In the genomic region with DNA sequence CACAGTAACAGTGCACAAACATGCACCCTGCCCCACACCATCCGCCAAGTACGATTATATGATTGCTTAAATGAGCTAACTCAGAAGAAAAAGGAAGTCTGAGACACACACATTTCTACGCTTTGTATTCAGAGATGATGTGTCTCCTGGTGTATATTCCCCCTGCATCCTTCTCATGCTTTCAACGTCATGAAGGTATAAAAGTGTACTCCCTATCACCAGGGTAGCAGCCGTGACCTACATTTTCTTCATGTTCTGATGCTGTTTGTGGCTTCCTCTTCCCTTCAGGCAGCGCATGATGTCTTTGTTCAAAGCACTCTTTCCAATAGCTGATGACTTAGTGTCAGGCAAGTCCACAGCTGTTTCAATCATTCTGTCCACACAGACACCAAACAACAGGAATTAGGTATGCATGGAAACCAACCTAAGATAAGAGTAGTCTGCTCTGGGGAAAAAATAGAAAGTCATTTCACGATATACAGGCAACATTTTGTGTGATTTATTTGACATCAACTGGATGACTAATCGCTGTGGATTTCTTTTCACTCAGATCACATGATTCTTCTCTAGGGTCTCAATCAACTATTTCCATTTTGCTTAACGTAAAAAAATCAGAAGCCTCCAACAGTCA, we compare ENCODE assay signal across 8 cellular contexts.
DNase-seq lines count a peak whose midpoint lies in the region; ATAC-seq and TF ChIP-seq lines count a peak whose summit lies in the region.

No MANE protein-coding gene starts in this region.

- DNase-seq in HCT116 (ENCODE audit: low read depth, low spot score) (no peak), body of pancreas (peak in 1 of 4 donors; percentile 40), naive B cell (peak; percentile 80), NCI-H1417 treated with DMSO at 0.1 percent for 48 hours (lab: John Stamatoyannopoulos, UW) (no peak), NCI-H1436 (lab: John Stamatoyannopoulos, UW) (no peak), NCI-H1092 (lab: John Stamatoyannopoulos, UW) (no peak)

- H3K4me2 ChIP-seq in HCT116 (ENCODE audit: low read length): peak overlapping the region; percentile 7; the same call in 1 of the 2 replicates

- TF ChIP-seq POLR2A in HCT116 (IDR thresholded peaks at IDR 0.05; ENCODE audit: borderline replicate concordance, extremely low read depth, insufficient read depth, insufficient read length) (no peak), body of pancreas (IDR thresholded peaks at IDR 0.05) (no peak)

- H3K79me2 ChIP-seq in HCT116 (ENCODE audit: insufficient read depth, low read length): no peaks in the 10 kb centered on the region

- POLR2A ChIA-PET in HCT116 (lab: Charles Lee): no interaction called here

- H3K9me3 ChIP-seq in HCT116 (ENCODE audit: control insufficient read depth in 1 of 2, insufficient read depth in 1 of 2, low read depth in 1 of 2, low read length in 2 of 2) (no peaks in the 10 kb centered on the region), body of pancreas (no peaks in the 10 kb centered on the region)

- TF ChIP-seq CTCF in HCT116 (IDR thresholded peaks at IDR 0.05 in 2 of 3, conservative IDR thresholded peaks at IDR 0.05 in 1 of 3; ENCODE audit: borderline replicate concordance in 1 of 3, insufficient read depth in 1 of 3, low read depth in 2 of 3, low read length in 2 of 3): no peak
- no peak for TF ChIP-seq CTCF in body of pancreas (IDR thresholded peaks at IDR 0.05)

- peaks cover 52% of the 10 kb centered on the region for H3K4me1 Mint-ChIP-seq in T-helper 1 cell treated with Interleukin-12 subunit alpha and Interleukin-12 subunit beta and Interleukin-4 antibody, amounts not matched to agents 30 μg/mL and 1 μg/mL, for 36 hours (ENCODE audit: low read depth)
- H3K4me1 Mint-ChIP-seq in naive B cell: peaks cover 34 to 47% (median 45%) of the 10 kb centered on the region in 3 donors

- CTCF ChIA-PET in HCT116 (lab: Charles Lee): no interaction called here

- peak overlapping the region; percentile 82 for H3K4me3 Mint-ChIP-seq in T-helper 1 cell treated with Interleukin-12 subunit alpha and Interleukin-12 subunit beta and Interleukin-4 antibody, amounts not matched to agents 30 μg/mL and 1 μg/mL, for 36 hours
- peak overlapping the region in 5 of 8 donors; percentile 27 to 74 (median 42) for H3K4me3 Mint-ChIP-seq in naive B cell

- H3K9me3 Mint-ChIP-seq in T-helper 1 cell treated with Interleukin-12 subunit alpha and Interleukin-12 subunit beta and Interleukin-4 antibody, amounts not matched to agents 30 μg/mL and 1 μg/mL, for 36 hours: peaks cover 7% of the 10 kb centered on the region
- H3K9me3 Mint-ChIP-seq in naive B cell: peaks cover 0 to 8% (median 0%) of the 10 kb centered on the region in 7 donors

- no peaks in the 10 kb centered on the region for H3K36me3 ChIP-seq in HCT116 (ENCODE audit: control insufficient read depth in 1 of 2, insufficient read depth in 2 of 2, low read length in 2 of 2)
- no peaks in the 10 kb centered on the region for H3K36me3 ChIP-seq in body of pancreas (replicated peaks in 1 of 2; ENCODE audit: insufficient read depth in 1 of 2, low read depth in 2 of 2)

- H3K27ac Mint-ChIP-seq in T-helper 1 cell treated with Interleukin-12 subunit alpha and Interleukin-12 subunit beta and Interleukin-4 antibody, amounts not matched to agents 30 μg/mL and 1 μg/mL, for 36 hours: peak overlapping the region; percentile 95
- peak overlapping the region; percentile 76 to 94 (median 92) for H3K27ac Mint-ChIP-seq in naive B cell

- H3K36me3 Mint-ChIP-seq in T-helper 1 cell treated with Interleukin-12 subunit alpha and Interleukin-12 subunit beta and Interleukin-4 antibody, amounts not matched to agents 30 μg/mL and 1 μg/mL, for 36 hours (ENCODE audit: low read depth): peaks cover 7% of the 10 kb centered on the region
- peaks cover 0 to 9% of the 10 kb centered on the region in 2 donors for H3K36me3 Mint-ChIP-seq in naive B cell

- H3K9ac ChIP-seq in HCT116 (ENCODE audit: low read length): no peak overlapping the region

- intact Hi-C loops in HCT116 (cut with micrococcal nuclease): no loop called here
- intact Hi-C loops in body of pancreas (cut with DNase I): no loop called here

- peaks cover 4 to 6% of the 10 kb centered on the region in 2 experiments; a peak in 1 of 4 replicates for H3K4me1 ChIP-seq in HCT116 (ENCODE audit: control insufficient read depth in 1 of 2, insufficient read depth in 2 of 2, low read length in 2 of 2)
- no peaks in the 10 kb centered on the region for H3K4me1 ChIP-seq in body of pancreas

- RAD21 ChIA-PET in HCT116 (lab: Charles Lee; ENCODE audit: low non-redundant PET in 1 of 2, low total read pairs in 2 of 2, uncharacterized antibody in 2 of 2, unreplicated experiment in 2 of 2): no interaction called here

- 53 to 65% methylated on average over 9 of the region's 9 CpGs for WGBS in body of pancreas, 2 donors

- no peaks in the 10 kb centered on the region for H4K20me1 ChIP-seq in HCT116 (ENCODE audit: insufficient read depth)

- H2AFZ ChIP-seq in HCT116 (ENCODE audit: low read depth, low read length, poor library complexity, severe bottlenecking): no peak overlapping the region

- H3K4me3 ChIP-seq in HCT116 (replicated peaks in 1 of 2; ENCODE audit: low read depth in 1 of 2, low read length in 2 of 2): no peak overlapping the region
- H3K4me3 ChIP-seq in body of pancreas: no peak overlapping the region

- H3K27ac ChIP-seq in HCT116 (ENCODE audit: low read depth, low read length) (no peak overlapping the region), body of pancreas (peak overlapping the region in 1 of 4 donors; percentile 68)

- H3K27me3 Mint-ChIP-seq in T-helper 1 cell treated with Interleukin-12 subunit alpha and Interleukin-12 subunit beta and Interleukin-4 antibody, amounts not matched to agents 30 μg/mL and 1 μg/mL, for 36 hours (ENCODE audit: low read depth): no peaks in the 10 kb centered on the region
- H3K27me3 Mint-ChIP-seq in naive B cell: no peaks in the 10 kb centered on the region

- H3K27me3 ChIP-seq in HCT116 (ENCODE audit: insufficient read depth, low read length): no peaks in the 10 kb centered on the region
- H3K27me3 ChIP-seq in body of pancreas: no peaks in the 10 kb centered on the region

- no peaks in the 10 kb centered on the region for H3K9me2 ChIP-seq in HCT116 (ENCODE audit: insufficient read depth)

- TF ChIP-seq RAD21 in HCT116 (IDR thresholded peaks at IDR 0.05; ENCODE audit: low read depth): no peak

- ATAC-seq in HCT116: no peak
- ATAC-seq in body of pancreas: peak; percentile 21
- ATAC-seq in naive B cell (ENCODE audit: low read depth in 2 of 2): peak; percentile 82 to 87
- ATAC-seq in HG02938 (IDR thresholded peaks at IDR 0.05; ENCODE audit: unreplicated experiment): no peak

- BruUV-seq in HCT116 (replicated peaks; lab: Mats Ljungman, UMichigan): no TSS peak

TF ChIP-seq in HCT116, 20 proteins besides CTCF, POLR2A, EP300 and RAD21:
- TF ChIP-seq POLR2AphosphoS5 (IDR thresholded peaks at IDR 0.05; ENCODE audit: low read depth, low read length): no peak
- no peak for TF ChIP-seq JUND (IDR thresholded peaks at IDR 0.05)
- TF ChIP-seq, protein P1, sequence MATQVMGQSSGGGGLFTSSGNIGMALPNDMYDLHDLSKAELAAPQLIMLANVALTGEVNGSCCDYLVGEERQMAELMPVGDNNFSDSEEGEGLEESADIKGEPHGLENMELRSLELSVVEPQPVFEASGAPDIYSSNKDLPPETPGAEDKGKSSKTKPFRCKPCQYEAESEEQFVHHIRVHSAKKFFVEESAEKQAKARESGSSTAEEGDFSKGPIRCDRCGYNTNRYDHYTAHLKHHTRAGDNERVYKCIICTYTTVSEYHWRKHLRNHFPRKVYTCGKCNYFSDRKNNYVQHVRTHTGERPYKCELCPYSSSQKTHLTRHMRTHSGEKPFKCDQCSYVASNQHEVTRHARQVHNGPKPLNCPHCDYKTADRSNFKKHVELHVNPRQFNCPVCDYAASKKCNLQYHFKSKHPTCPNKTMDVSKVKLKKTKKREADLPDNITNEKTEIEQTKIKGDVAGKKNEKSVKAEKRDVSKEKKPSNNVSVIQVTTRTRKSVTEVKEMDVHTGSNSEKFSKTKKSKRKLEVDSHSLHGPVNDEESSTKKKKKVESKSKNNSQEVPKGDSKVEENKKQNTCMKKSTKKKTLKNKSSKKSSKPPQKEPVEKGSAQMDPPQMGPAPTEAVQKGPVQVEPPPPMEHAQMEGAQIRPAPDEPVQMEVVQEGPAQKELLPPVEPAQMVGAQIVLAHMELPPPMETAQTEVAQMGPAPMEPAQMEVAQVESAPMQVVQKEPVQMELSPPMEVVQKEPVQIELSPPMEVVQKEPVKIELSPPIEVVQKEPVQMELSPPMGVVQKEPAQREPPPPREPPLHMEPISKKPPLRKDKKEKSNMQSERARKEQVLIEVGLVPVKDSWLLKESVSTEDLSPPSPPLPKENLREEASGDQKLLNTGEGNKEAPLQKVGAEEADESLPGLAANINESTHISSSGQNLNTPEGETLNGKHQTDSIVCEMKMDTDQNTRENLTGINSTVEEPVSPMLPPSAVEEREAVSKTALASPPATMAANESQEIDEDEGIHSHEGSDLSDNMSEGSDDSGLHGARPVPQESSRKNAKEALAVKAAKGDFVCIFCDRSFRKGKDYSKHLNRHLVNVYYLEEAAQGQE (IDR thresholded peaks at IDR 0.05; ENCODE audit: low read depth): no peak
- no peak for TF ChIP-seq EGR1 (IDR thresholded peaks at IDR 0.05; ENCODE audit: low read depth)
- TF ChIP-seq SP1 (IDR thresholded peaks at IDR 0.05; ENCODE audit: low read depth): no peak
- TF ChIP-seq CBX3 (IDR thresholded peaks at IDR 0.05; ENCODE audit: low read depth): no peak
TF ChIP-seq in HCT116: peak in this region for 0.

Comparison
In these comparisons a context has a peak if more than half of its experiments do, and no peak if none do; other contexts are left out.
1. ATAC-seq: peak in body of pancreas (single experiment) and naive B cell (2 of 2); none in HCT116 (single experiment) and HG02938 (single experiment).